ENCODE assay signal across 10 cellular contexts in genomic region chr17:50551433-50551815, GRCh38. TPM values are rescaled to one million over a fixed set of nuclear protein-coding genes. Genes with fewer than 3 reads are reported as not detected.
"Had no signal": no experiment of that assay in that cellular context is flagged by ENCODE, and none has a peak within 500 bp of the region (broad histone marks: within the 10 kb centered on the region; RNA-seq: fewer than 3 reads in every experiment).

No MANE protein-coding gene starts in this region.

- H3K27me3 ChIP-seq: Peyer's patch, SJCRH30 had no signal

- H2AFZ ChIP-seq: PC-9 had no signal

- H3K36me3 ChIP-seq: SJCRH30 had no signal

- H3K27ac ChIP-seq: HL-60, PC-9, Peyer's patch, SJCRH30 had no signal

- H3K4me3 ChIP-seq: PC-9, Peyer's patch, SJCRH30 had no signal

- H3K4me2 ChIP-seq: PC-9 had no signal

- H3K9me3 ChIP-seq: Peyer's patch, SJCRH30 had no signal

- DNase-seq: KG1; MM.1S; NCI-H2171; NK-92 treated with Interleukin-12 subunit alpha and Interleukin-12 subunit beta, amount 100 ng/mL, for 24 hours had no signal

RNA-seq across cellular contexts. Expression of gene CACNA1G, which starts 9.1 kb away (rescaled TPM):
- total RNA-seq: Peyer's patch had no signal

RNA-seq across cellular contexts. Expression of gene EPN3, which starts 18.9 kb away (rescaled TPM):
- total RNA-seq: RPMI7951, SJCRH30 had no signal

RNA-seq across cellular contexts. Expression of gene MYCBPAP, which starts 43.2 kb away (rescaled TPM):
- total RNA-seq: M059J, RPMI7951, SJCRH30 had no signal
